16 cellular contexts compared by ENCODE assay signal in genomic region chr1:178500091-178500770, GRCh38. TPM values are rescaled to one million over a fixed set of nuclear protein-coding genes. Genes with fewer than 3 reads are reported as not detected.
DNase-seq lines count a peak whose midpoint lies in the region; ATAC-seq and TF ChIP-seq lines count a peak whose summit lies in the region.
"Had no signal": no experiment of that assay in that cellular context is flagged by ENCODE, and none has a peak within 500 bp of the region (broad histone marks: within the 10 kb centered on the region; RNA-seq: fewer than 3 reads in every experiment).

No MANE protein-coding gene starts in this region.

- no peak overlapping the region for H3K4me3 ChIP-seq in BJ (ENCODE audit: low read depth, low read length)
- no peak overlapping the region for H3K4me3 ChIP-seq in HEK293 (ENCODE audit: low read depth, low read length)
- H3K4me3 ChIP-seq in cardiac fibroblast (replicated peaks in 1 of 2; ENCODE audit: low read depth in 2 of 2, low read length in 2 of 2) = no peak overlapping the region
- H3K4me3 ChIP-seq: heart right ventricle, skin epidermis, vagina had no signal

- H3K27ac ChIP-seq in HEK293 (ENCODE audit: extremely low read depth, low read depth, low read length) = no peak overlapping the region
- H3K27ac ChIP-seq: heart right ventricle, skin epidermis, vagina had no signal

- POLR2A ChIA-PET in BJ (lab: Charles Lee) (no interaction called here), HEK293 (lab: Yijun Ruan, JAX) (no interaction called here)

- H3K36me3 Mint-ChIP-seq in nephron (ENCODE audit: low read depth) = no peaks in the 10 kb centered on the region
- H3K36me3 Mint-ChIP-seq: activated naive CD4-positive, alpha-beta T cell treated with anti-CD3 and anti-CD28 coated beads, Interleukin-2, amount 10 ng/mL, durations not matched to agents 7 days and 5 days; CD8-positive, alpha-beta T cell had no signal

- in situ Hi-C loops in G401 (cut with HindIII; ENCODE audit: low sequenced_read_pairs) = no loop called here

- DNase-seq in BJ (ENCODE audit: low read depth) (no peak), cardiac fibroblast (ENCODE audit: low read depth in 2 of 2) (no peak), G401 (ENCODE audit: low spot score) (no peak), cerebellar cortex (ENCODE audit: low spot score) (no peak), UCSD-AML1 (lab: John Stamatoyannopoulos, UW; ENCODE audit: unreplicated experiment) (no peak)
- DNase-seq: activated CD4-positive, alpha-beta memory T cell treated with anti-CD3 and anti-CD28 coated beads, Interleukin-2, amount 10 ng/mL, durations not matched to agents 7 days and 5 days; activated naive CD4-positive, alpha-beta T cell treated with anti-CD3 and anti-CD28 coated beads, Interleukin-2, amount 10 ng/mL, durations not matched to agents 7 days and 5 days; CD8-positive, alpha-beta T cell; heart right ventricle; NCI-H1417; NK-92 treated with Interleukin-12 subunit alpha and Interleukin-12 subunit beta, amount 100 ng/mL, for 24 hours had no signal

- TF ChIP-seq CTCF in BJ (IDR thresholded peaks at IDR 0.05; ENCODE audit: insufficient read depth, low read depth, low read length) = peak; percentile 27; the same call in 1 of the 2 replicates
- 0 out of 2 replicates have a peak, but pooled peaks have one; percentile 9 for TF ChIP-seq CTCF in HEK293 (tag by site-specific recombination; IDR thresholded peaks at IDR 0.05)
- TF ChIP-seq CTCF in cardiac fibroblast (IDR thresholded peaks at IDR 0.05; ENCODE audit: low read depth, low read length) = peak; percentile 35
- TF ChIP-seq CTCF in nephron (IDR thresholded peaks at IDR 0.05; ENCODE audit: unreplicated experiment in 3 of 3) = peak in 2 of 3 experiments; percentile 10 to 27

- no peaks in the 10 kb centered on the region for H3K9me3 Mint-ChIP-seq in nephron
- H3K9me3 Mint-ChIP-seq: activated CD4-positive, alpha-beta memory T cell treated with anti-CD3 and anti-CD28 coated beads, Interleukin-2, amount 10 ng/mL, durations not matched to agents 7 days and 5 days; activated naive CD4-positive, alpha-beta T cell treated with anti-CD3 and anti-CD28 coated beads, Interleukin-2, amount 10 ng/mL, durations not matched to agents 7 days and 5 days; CD8-positive, alpha-beta T cell had no signal

- H3K36me3 ChIP-seq in BJ (ENCODE audit: control insufficient read depth, insufficient read depth, low read length) (no peaks in the 10 kb centered on the region), HEK293 (ENCODE audit: control insufficient read depth in 2 of 2, insufficient read depth in 1 of 2, low read length in 2 of 2) (no peaks in the 10 kb centered on the region)
- H3K36me3 ChIP-seq: heart right ventricle, vagina had no signal

- ATAC-seq in GM18909 (IDR thresholded peaks at IDR 0.05; ENCODE audit: poor library complexity, unreplicated experiment) = no peak
- ATAC-seq: CD8-positive, alpha-beta T cell had no signal

- H3K4me1 ChIP-seq in HEK293 (ENCODE audit: control insufficient read depth, insufficient read depth, low read length) = no peaks in the 10 kb centered on the region
- H3K4me1 ChIP-seq: vagina had no signal

- H3K4me1 Mint-ChIP-seq in nephron = no peaks in the 10 kb centered on the region
- H3K4me1 Mint-ChIP-seq: activated CD4-positive, alpha-beta memory T cell treated with anti-CD3 and anti-CD28 coated beads, Interleukin-2, amount 10 ng/mL, durations not matched to agents 7 days and 5 days; activated naive CD4-positive, alpha-beta T cell treated with anti-CD3 and anti-CD28 coated beads, Interleukin-2, amount 10 ng/mL, durations not matched to agents 7 days and 5 days had no signal

- H3K27ac Mint-ChIP-seq in nephron = no peak overlapping the region
- H3K27ac Mint-ChIP-seq: activated CD4-positive, alpha-beta memory T cell treated with anti-CD3 and anti-CD28 coated beads, Interleukin-2, amount 10 ng/mL, durations not matched to agents 7 days and 5 days; activated naive CD4-positive, alpha-beta T cell treated with anti-CD3 and anti-CD28 coated beads, Interleukin-2, amount 10 ng/mL, durations not matched to agents 7 days and 5 days; CD8-positive, alpha-beta T cell had no signal

- H3K4me3 Mint-ChIP-seq in nephron = no peak overlapping the region
- H3K4me3 Mint-ChIP-seq: activated CD4-positive, alpha-beta memory T cell treated with anti-CD3 and anti-CD28 coated beads, Interleukin-2, amount 10 ng/mL, durations not matched to agents 7 days and 5 days; activated naive CD4-positive, alpha-beta T cell treated with anti-CD3 and anti-CD28 coated beads, Interleukin-2, amount 10 ng/mL, durations not matched to agents 7 days and 5 days; CD8-positive, alpha-beta T cell had no signal

- no peaks in the 10 kb centered on the region for H3K9me3 ChIP-seq in HEK293 (ENCODE audit: control insufficient read depth, insufficient read depth, low read depth, low read length)
- H3K9me3 ChIP-seq: heart right ventricle, vagina had no signal

- H3K27me3 Mint-ChIP-seq in nephron (ENCODE audit: low read depth) = peaks cover 9% of the 10 kb centered on the region
- H3K27me3 Mint-ChIP-seq: activated CD4-positive, alpha-beta memory T cell treated with anti-CD3 and anti-CD28 coated beads, Interleukin-2, amount 10 ng/mL, durations not matched to agents 7 days and 5 days had no signal

- H3K27me3 ChIP-seq in BJ (ENCODE audit: control insufficient read depth, insufficient read depth, low read length) = 0 out of 2 replicates have a peak, but pooled peaks cover 1% of the 10 kb centered on the region
- H3K27me3 ChIP-seq: heart right ventricle, vagina had no signal

- CTCF ChIA-PET in BJ (lab: Yijun Ruan, JAX) = interaction anchor here (0.7 to 8.5 kb wide), 21 partner anchors 7 to 552 kb away, joined by 3 to 111 read pairs (median 15); partner anchors contain the start of gene TEX35
- CTCF ChIA-PET in HEK293 (lab: Yijun Ruan, JAX) = interaction anchor here (0.6 to 4.1 kb wide), 25 partner anchors 8 to 1709 kb away, joined by 3 to 63 read pairs (median 7); partner anchors contain the start of gene TEX35

TF ChIP-seq in HEK293, 187 proteins besides CTCF, POLR2A, EP300 and RAD21:
- no peak for TF ChIP-seq ZNF48 (tag by site-specific recombination; IDR thresholded peaks at IDR 0.05)
- TF ChIP-seq ZNF26 (tag by site-specific recombination; IDR thresholded peaks at IDR 0.05) = no peak
- TF ChIP-seq, protein P1, sequence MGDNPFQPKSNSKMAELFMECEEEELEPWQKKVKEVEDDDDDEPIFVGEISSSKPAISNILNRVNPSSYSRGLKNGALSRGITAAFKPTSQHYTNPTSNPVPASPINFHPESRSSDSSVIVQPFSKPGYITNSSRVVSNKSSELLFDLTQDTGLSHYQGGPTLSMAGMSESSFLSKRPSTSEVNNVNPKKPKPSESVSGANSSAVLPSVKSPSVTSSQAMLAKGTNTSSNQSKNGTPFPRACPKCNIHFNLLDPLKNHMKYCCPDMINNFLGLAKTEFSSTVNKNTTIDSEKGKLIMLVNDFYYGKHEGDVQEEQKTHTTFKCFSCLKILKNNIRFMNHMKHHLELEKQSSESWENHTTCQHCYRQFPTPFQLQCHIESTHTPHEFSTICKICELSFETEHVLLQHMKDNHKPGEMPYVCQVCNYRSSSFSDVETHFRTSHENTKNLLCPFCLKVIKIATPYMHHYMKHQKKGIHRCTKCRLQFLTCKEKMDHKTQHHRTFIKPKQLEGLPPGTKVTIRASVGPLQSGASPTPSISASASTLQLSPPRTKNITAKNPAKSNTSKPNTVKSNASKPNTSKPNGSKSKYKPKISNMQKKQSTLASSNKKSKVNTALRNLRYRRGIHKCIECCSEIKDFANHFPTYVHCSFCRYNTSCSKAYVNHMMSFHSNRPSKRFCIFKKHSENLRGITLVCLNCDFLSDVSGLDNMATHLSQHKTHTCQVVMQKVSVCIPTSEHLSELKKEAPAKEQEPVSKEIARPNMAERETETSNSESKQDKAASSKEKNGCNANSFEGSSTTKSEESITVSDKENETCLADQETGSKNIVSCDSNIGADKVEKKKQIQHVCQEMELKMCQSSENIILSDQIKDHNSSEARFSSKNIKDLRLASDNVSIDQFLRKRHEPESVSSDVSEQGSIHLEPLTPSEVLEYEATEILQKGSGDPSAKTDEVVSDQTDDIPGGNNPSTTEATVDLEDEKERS (tag by site-specific recombination; IDR thresholded peaks at IDR 0.05) = no peak
- TF ChIP-seq MYNN (tag by site-specific recombination; IDR thresholded peaks at IDR 0.05; ENCODE audit: borderline replicate concordance) = no peak
- no peak for TF ChIP-seq RBAK (tag by site-specific recombination; IDR thresholded peaks at IDR 0.05)
- no peak for TF ChIP-seq ZNF623 (tag by site-specific recombination; IDR thresholded peaks at IDR 0.05)
- TF ChIP-seq OVOL3 (tag by site-specific recombination; IDR thresholded peaks at IDR 0.05) = no peak

RNA-seq across cellular contexts. Expression of gene CLEC20A, which starts 3.5 kb away (rescaled TPM):
- not detected in 2 replicates for polyA plus RNA-seq in BJ (2011; rRNA removed)
- polyA minus RNA-seq in BJ (2011; rRNA and poly(A)+ RNA removed) = not detected in 2 replicates
- not detected in 2 replicates for total RNA-seq in G401 (2014; rRNA removed; shearing (Covaris generic))
- total RNA-seq: activated CD4-positive, alpha-beta memory T cell treated with anti-CD3 and anti-CD28 coated beads, Interleukin-2, amount 10 ng/mL, durations not matched to agents 7 days and 5 days; CD8-positive, alpha-beta T cell; heart right ventricle; vagina had no signal
- polyA plus RNA-seq: heart right ventricle had no signal

RNA-seq across cellular contexts. Expression of gene TEX35, which starts 12.7 kb away (rescaled TPM):
- not detected in 2 replicates for polyA plus RNA-seq in BJ (2011; rRNA removed)
- polyA minus RNA-seq in BJ (2011; rRNA and poly(A)+ RNA removed) = not detected in 2 replicates
- total RNA-seq in G401 (2014; rRNA removed; shearing (Covaris generic)) = not detected in 2 replicates
- total RNA-seq: activated CD4-positive, alpha-beta memory T cell treated with anti-CD3 and anti-CD28 coated beads, Interleukin-2, amount 10 ng/mL, durations not matched to agents 7 days and 5 days; CD8-positive, alpha-beta T cell; vagina had no signal
